ENCODE assay signal across 1 cellular context in genomic region chr22:39364646-39365405, GRCh38.
TF ChIP-seq lines count a peak whose summit lies in the region.

No MANE protein-coding gene starts in this region.

TF ChIP-seq in GM23338, 12 proteins besides CTCF, POLR2A, EP300 and RAD21 (continued from another document):
- TF ChIP-seq, protein P1, sequence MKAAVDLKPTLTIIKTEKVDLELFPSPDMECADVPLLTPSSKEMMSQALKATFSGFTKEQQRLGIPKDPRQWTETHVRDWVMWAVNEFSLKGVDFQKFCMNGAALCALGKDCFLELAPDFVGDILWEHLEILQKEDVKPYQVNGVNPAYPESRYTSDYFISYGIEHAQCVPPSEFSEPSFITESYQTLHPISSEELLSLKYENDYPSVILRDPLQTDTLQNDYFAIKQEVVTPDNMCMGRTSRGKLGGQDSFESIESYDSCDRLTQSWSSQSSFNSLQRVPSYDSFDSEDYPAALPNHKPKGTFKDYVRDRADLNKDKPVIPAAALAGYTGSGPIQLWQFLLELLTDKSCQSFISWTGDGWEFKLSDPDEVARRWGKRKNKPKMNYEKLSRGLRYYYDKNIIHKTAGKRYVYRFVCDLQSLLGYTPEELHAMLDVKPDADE (IDR thresholded peaks at IDR 0.05), result no peak
- TF ChIP-seq EZH2 (IDR thresholded peaks at IDR 0.05; ENCODE audit: low read depth, unreplicated experiment), result no peak
